10 cellular contexts compared by ENCODE assay signal in genomic region chr20:23544133-23544532, GRCh38. TPM values are rescaled to one million over a fixed set of nuclear protein-coding genes. Genes with fewer than 3 reads are reported as not detected.
"Had no signal": no experiment of that assay in that cellular context is flagged by ENCODE, and none has a peak within 500 bp of the region (broad histone marks: within the 10 kb centered on the region; RNA-seq: fewer than 3 reads in every experiment).

No MANE protein-coding gene starts in this region.

- DNase-seq: GM23248, GOT3, H7, H9, HCEC 1CT, HFFc6 had no signal

- H3K4me3 Mint-ChIP-seq: GM23338, H9, HFFc6 had no signal

- H3K9ac ChIP-seq: GM23248 had no signal

- H3K27ac ChIP-seq: GM23248 had no signal

- H3K27ac Mint-ChIP-seq: GM23338, H9, HFFc6 had no signal

- H2AFZ ChIP-seq: GM23248, GM23338 had no signal

- H3K4me2 ChIP-seq: GM23338 had no signal

- FAIRE-seq: H54 had no signal

- H3K4me3 ChIP-seq: GM23248, GM23338 had no signal

- H3K9me3 Mint-ChIP-seq: HFFc6 had no signal

- ATAC-seq: GM23338, HCT116 had no signal

RNA-seq across cellular contexts. Expression of gene CST9L, which starts 24.2 kb away (rescaled TPM):
- total RNA-seq: GM23248, GM23338, H4, H7, H9, HFFc6 had no signal
- polyA plus RNA-seq: GM23248, GM23338 had no signal

RNA-seq across cellular contexts. Expression of gene CST8, which starts 53.2 kb away (rescaled TPM):
- total RNA-seq: GM23248, GM23338, H4, H7, H9, HFFc6 had no signal
- polyA plus RNA-seq: GM23248, GM23338 had no signal
